Comparison of ENCODE assay signal across 2 cellular contexts in the genomic region with DNA sequence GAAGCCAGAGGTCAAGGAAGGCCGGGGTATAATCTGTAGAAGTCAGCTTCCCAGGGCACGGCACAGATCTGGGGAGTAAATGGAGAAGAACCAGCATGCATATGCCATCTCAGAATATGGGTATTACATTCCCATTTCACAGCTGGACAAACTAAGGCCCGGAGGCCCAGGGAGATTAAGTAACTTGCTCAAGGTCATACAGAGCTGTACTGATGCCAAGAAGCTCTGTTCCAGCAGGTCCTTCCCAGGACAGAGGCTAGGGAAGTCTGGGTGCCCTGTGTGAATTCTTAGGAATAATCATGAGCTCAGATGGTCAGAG.
TF ChIP-seq lines count a peak whose summit lies in the region.

No MANE protein-coding gene starts in this region.

TF ChIP-seq in SK-N-SH, 30 proteins besides CTCF, POLR2A, EP300 and RAD21 (continued from another document):
- TF ChIP-seq, protein P1, sequence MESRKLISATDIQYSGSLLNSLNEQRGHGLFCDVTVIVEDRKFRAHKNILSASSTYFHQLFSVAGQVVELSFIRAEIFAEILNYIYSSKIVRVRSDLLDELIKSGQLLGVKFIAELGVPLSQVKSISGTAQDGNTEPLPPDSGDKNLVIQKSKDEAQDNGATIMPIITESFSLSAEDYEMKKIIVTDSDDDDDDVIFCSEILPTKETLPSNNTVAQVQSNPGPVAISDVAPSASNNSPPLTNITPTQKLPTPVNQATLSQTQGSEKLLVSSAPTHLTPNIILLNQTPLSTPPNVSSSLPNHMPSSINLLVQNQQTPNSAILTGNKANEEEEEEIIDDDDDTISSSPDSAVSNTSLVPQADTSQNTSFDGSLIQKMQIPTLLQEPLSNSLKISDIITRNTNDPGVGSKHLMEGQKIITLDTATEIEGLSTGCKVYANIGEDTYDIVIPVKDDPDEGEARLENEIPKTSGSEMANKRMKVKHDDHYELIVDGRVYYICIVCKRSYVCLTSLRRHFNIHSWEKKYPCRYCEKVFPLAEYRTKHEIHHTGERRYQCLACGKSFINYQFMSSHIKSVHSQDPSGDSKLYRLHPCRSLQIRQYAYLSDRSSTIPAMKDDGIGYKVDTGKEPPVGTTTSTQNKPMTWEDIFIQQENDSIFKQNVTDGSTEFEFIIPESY (IDR thresholded peaks at IDR 0.05; ENCODE audit: borderline replicate concordance, low read depth): no peak
- no peak for TF ChIP-seq MEF2A (IDR thresholded peaks at IDR 0.05; ENCODE audit: borderline replicate concordance, low read depth)
- TF ChIP-seq, protein P2, sequence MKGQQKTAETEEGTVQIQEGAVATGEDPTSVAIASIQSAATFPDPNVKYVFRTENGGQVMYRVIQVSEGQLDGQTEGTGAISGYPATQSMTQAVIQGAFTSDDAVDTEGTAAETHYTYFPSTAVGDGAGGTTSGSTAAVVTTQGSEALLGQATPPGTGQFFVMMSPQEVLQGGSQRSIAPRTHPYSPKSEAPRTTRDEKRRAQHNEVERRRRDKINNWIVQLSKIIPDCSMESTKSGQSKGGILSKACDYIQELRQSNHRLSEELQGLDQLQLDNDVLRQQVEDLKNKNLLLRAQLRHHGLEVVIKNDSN (IDR thresholded peaks at IDR 0.05; ENCODE audit: borderline replicate concordance, low read depth): no peak
- TF ChIP-seq TEAD4 (IDR thresholded peaks at IDR 0.05; ENCODE audit: borderline replicate concordance, insufficient read depth): no peak
- no peak for TF ChIP-seq RCOR1 (IDR thresholded peaks at IDR 0.05; ENCODE audit: low read length)
- TF ChIP-seq SIN3A (IDR thresholded peaks at IDR 0.05; ENCODE audit: borderline replicate concordance, low read depth, low read length): no peak
- TF ChIP-seq GABPA (IDR thresholded peaks at IDR 0.05; ENCODE audit: low read depth): no peak
- TF ChIP-seq NRF1 (IDR thresholded peaks at IDR 0.05; ENCODE audit: low read depth, low read length): no peak
- TF ChIP-seq, protein P3, sequence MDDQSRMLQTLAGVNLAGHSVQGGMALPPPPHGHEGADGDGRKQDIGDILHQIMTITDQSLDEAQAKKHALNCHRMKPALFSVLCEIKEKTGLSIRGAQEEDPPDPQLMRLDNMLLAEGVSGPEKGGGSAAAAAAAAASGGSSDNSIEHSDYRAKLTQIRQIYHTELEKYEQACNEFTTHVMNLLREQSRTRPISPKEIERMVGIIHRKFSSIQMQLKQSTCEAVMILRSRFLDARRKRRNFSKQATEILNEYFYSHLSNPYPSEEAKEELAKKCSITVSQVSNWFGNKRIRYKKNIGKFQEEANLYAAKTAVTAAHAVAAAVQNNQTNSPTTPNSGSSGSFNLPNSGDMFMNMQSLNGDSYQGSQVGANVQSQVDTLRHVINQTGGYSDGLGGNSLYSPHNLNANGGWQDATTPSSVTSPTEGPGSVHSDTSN (IDR thresholded peaks at IDR 0.05): no peak
- TF ChIP-seq POLR2AphosphoS5 (IDR thresholded peaks at IDR 0.05; ENCODE audit: low read depth, low read length): no peak
- TF ChIP-seq RXRA (IDR thresholded peaks at IDR 0.05; ENCODE audit: borderline replicate concordance, low read depth): no peak

TF ChIP-seq in SK-N-SH treated with all-trans-retinoic acid at 6 μM for 48 hours, 23 proteins besides CTCF, POLR2A, EP300 and RAD21 (continued from another document):
- TF ChIP-seq, protein P4, sequence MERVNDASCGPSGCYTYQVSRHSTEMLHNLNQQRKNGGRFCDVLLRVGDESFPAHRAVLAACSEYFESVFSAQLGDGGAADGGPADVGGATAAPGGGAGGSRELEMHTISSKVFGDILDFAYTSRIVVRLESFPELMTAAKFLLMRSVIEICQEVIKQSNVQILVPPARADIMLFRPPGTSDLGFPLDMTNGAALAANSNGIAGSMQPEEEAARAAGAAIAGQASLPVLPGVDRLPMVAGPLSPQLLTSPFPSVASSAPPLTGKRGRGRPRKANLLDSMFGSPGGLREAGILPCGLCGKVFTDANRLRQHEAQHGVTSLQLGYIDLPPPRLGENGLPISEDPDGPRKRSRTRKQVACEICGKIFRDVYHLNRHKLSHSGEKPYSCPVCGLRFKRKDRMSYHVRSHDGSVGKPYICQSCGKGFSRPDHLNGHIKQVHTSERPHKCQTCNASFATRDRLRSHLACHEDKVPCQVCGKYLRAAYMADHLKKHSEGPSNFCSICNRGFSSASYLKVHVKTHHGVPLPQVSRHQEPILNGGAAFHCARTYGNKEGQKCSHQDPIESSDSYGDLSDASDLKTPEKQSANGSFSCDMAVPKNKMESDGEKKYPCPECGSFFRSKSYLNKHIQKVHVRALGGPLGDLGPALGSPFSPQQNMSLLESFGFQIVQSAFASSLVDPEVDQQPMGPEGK (CRISPR knock-in tag; IDR thresholded peaks at IDR 0.05; ENCODE audit: borderline replicate concordance): no peak
- TF ChIP-seq, protein P5, sequence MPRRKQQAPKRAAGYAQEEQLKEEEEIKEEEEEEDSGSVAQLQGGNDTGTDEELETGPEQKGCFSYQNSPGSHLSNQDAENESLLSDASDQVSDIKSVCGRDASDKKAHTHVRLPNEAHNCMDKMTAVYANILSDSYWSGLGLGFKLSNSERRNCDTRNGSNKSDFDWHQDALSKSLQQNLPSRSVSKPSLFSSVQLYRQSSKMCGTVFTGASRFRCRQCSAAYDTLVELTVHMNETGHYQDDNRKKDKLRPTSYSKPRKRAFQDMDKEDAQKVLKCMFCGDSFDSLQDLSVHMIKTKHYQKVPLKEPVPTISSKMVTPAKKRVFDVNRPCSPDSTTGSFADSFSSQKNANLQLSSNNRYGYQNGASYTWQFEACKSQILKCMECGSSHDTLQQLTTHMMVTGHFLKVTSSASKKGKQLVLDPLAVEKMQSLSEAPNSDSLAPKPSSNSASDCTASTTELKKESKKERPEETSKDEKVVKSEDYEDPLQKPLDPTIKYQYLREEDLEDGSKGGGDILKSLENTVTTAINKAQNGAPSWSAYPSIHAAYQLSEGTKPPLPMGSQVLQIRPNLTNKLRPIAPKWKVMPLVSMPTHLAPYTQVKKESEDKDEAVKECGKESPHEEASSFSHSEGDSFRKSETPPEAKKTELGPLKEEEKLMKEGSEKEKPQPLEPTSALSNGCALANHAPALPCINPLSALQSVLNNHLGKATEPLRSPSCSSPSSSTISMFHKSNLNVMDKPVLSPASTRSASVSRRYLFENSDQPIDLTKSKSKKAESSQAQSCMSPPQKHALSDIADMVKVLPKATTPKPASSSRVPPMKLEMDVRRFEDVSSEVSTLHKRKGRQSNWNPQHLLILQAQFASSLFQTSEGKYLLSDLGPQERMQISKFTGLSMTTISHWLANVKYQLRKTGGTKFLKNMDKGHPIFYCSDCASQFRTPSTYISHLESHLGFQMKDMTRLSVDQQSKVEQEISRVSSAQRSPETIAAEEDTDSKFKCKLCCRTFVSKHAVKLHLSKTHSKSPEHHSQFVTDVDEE (CRISPR knock-in tag; IDR thresholded peaks at IDR 0.05): no peak
- no peak for TF ChIP-seq ZFP30 (CRISPR knock-in tag; IDR thresholded peaks at IDR 0.05)
